24 cellular contexts compared by ENCODE assay signal in genomic region chr17:78306913-78307312, GRCh38.
"Had no signal": no experiment of that assay in that cellular context is flagged by ENCODE, and none has a peak within 500 bp of the region (broad histone marks: within the 10 kb centered on the region; RNA-seq: fewer than 3 reads in every experiment).

No MANE protein-coding gene starts in this region.

- H3K4me1 ChIP-seq: breast epithelium, prostate gland had no signal

- H3K27ac ChIP-seq: breast epithelium, dorsolateral prefrontal cortex, left ventricle myocardium inferior, prostate gland, right atrium auricular region, suprapubic skin had no signal

- DNase-seq: activated B cell treated with CpG ODN at 0.5 μM for 24 hours; activated CD4-positive, alpha-beta T cell treated with anti-CD3 and anti-CD28 coated beads for 36 hours; activated CD4-positive, alpha-beta T cell treated with anti-CD3 and anti-CD28 coated beads, Interleukin-2, amount 50 U/mL, for 4 hours; activated naive CD4-positive, alpha-beta T cell treated with Interleukin-2 at 50 U/mL for 16 hours; activated naive CD8-positive, alpha-beta T cell treated with anti-CD3 and anti-CD28 coated beads for 36 hours; activated T-cell treated with anti-CD3 and anti-CD28 coated beads, Interleukin-2, amount 50 U/mL, for 48 hours; amniotic stem cell; dorsolateral prefrontal cortex; effector memory CD8-positive, alpha-beta T cell; hippocampal formation; left ventricle myocardium inferior; mammary epithelial cell; midbrain; ovary; stimulated activated CD4-positive, alpha-beta T cell treated with anti-CD3 and anti-CD28 coated beads, Interleukin-12 subunit alpha, Interleukin-12 subunit beta, amount 100 ng/mL, for 4 hours; stimulated activated CD4-positive, alpha-beta T cell treated with anti-CD3 and anti-CD28 coated beads, Interleukin-4, amount 100 ng/mL, for 4 hours; T-helper 9 cell had no signal

- H3K36me3 ChIP-seq: breast epithelium, left ventricle myocardium inferior, ovary, prostate gland, right atrium auricular region, suprapubic skin, tibial nerve had no signal

- H3K9me3 ChIP-seq: breast epithelium, ovary, prostate gland, right atrium auricular region, suprapubic skin had no signal

- ATAC-seq: activated CD4-positive, alpha-beta T cell treated with anti-CD3 and anti-CD28 coated beads for 36 hours; effector memory CD8-positive, alpha-beta T cell; esophagus mucosa; natural killer cell treated with Interleukin-12 subunit alpha and Interleukin-12 subunit beta and Interleukin-15 and Interleukin-18, amount 100 ng/mL, for 72 hours had no signal

- H3K4me3 ChIP-seq: breast epithelium, dorsolateral prefrontal cortex, left ventricle myocardium inferior, ovary, prostate gland, right atrium auricular region, suprapubic skin, tibial nerve had no signal

- H3K27me3 ChIP-seq: breast epithelium, dorsolateral prefrontal cortex, ovary, right atrium auricular region, suprapubic skin, tibial nerve had no signal
